8 cellular contexts compared by ENCODE assay signal in genomic region chr1:53014791-53015507, GRCh38. TPM values are rescaled to one million over a fixed set of nuclear protein-coding genes. Genes with fewer than 3 reads are reported as not detected.
A peak's percentile ranks its signal among the peaks of the same experiment; 100 is the strongest.
DNase-seq lines count a peak whose midpoint lies in the region; ATAC-seq and TF ChIP-seq lines count a peak whose summit lies in the region.

No MANE protein-coding gene starts in this region.

- peak; percentile 23; the same call in 1 of the 2 replicates for TF ChIP-seq EP300 in Ishikawa (IDR thresholded peaks at IDR 0.05; ENCODE audit: borderline replicate concordance)

- TF ChIP-seq RAD21 in Ishikawa (IDR thresholded peaks at IDR 0.05; ENCODE audit: low read depth): peak; percentile 15; the same call in 1 of the 2 replicates

- H3K9me3 ChIP-seq in muscle layer of colon (ENCODE audit: low read length): no peaks in the 10 kb centered on the region

- H3K27me3 ChIP-seq in muscle layer of colon (ENCODE audit: control insufficient read depth in 1 of 2, insufficient read depth in 2 of 2, low read length in 2 of 2): no peaks in the 10 kb centered on the region

- ATAC-seq in GM21515 (IDR thresholded peaks at IDR 0.05; ENCODE audit: unreplicated experiment) (peak; percentile 92), esophagus mucosa (peak; percentile 98)

- H3K27ac ChIP-seq in muscle layer of colon (ENCODE audit: low read depth, low read length): peak overlapping the region; percentile 69

- peak; percentile 88 for DNase-seq in COR-L47 (lab: John Stamatoyannopoulos, UW)
- peak; percentile 91 for DNase-seq in OCI-M1 (lab: John Stamatoyannopoulos, UW)
- peak; percentile 54 for DNase-seq in activated T-cell treated with anti-CD3 and anti-CD28 coated beads for 4 hours
- peak; percentile 75 for DNase-seq in stimulated activated CD8-positive, alpha-beta memory T cell treated with anti-CD3 and anti-CD28 coated beads, Interleukin-4, amount 100 ng/mL, for 48 hours

- no peaks in the 10 kb centered on the region for H3K36me3 ChIP-seq in muscle layer of colon (ENCODE audit: insufficient read depth, low read length)

- peak overlapping the region; percentile 36 to 73 for H3K4me3 ChIP-seq in muscle layer of colon (ENCODE audit: low read depth in 1 of 2, low read length in 2 of 2)

- H3K9ac ChIP-seq in muscle layer of colon (ENCODE audit: low read length): peak overlapping the region; percentile 32

- peaks cover 14% of the 10 kb centered on the region for H3K4me1 ChIP-seq in muscle layer of colon (ENCODE audit: insufficient read depth, low read length)

TF ChIP-seq in Ishikawa, 13 proteins besides CTCF, POLR2A, EP300 and RAD21:
- TF ChIP-seq EGR1 (IDR thresholded peaks at IDR 0.05): peak; percentile 23; the same call in 1 of the 2 replicates
- peak; percentile 73 for TF ChIP-seq TAF1 (IDR thresholded peaks at IDR 0.05; ENCODE audit: low read depth)
- no peak; the same call in 1 of the 2 replicates for TF ChIP-seq NFIC (IDR thresholded peaks at IDR 0.05)
- peak; percentile 79 for TF ChIP-seq MAX (IDR thresholded peaks at IDR 0.05)
- TF ChIP-seq TCF12 (IDR thresholded peaks at IDR 0.05; ENCODE audit: low read depth): 0 out of 2 replicates have a peak, but pooled peaks have one; percentile 42
- peak; percentile 58 for TF ChIP-seq USF1 (IDR thresholded peaks at IDR 0.05)
- no peak; the same call in 1 of the 2 replicates for TF ChIP-seq FOXM1 (IDR thresholded peaks at IDR 0.05; ENCODE audit: borderline replicate concordance, low read depth)
- peak; percentile 31; the same call in 1 of the 2 replicates for TF ChIP-seq TEAD4 (IDR thresholded peaks at IDR 0.05)
- TF ChIP-seq YY1 (IDR thresholded peaks at IDR 0.05; ENCODE audit: low read depth): peak; percentile 77
- no peak for TF ChIP-seq CREB1 (IDR thresholded peaks at IDR 0.05; ENCODE audit: low read depth)

RNA-seq across cellular contexts. Expression of gene PODN, which starts 47.1 kb away (rescaled TPM):
- 2.6 TPM for total RNA-seq in esophagus mucosa

Comparison
In these comparisons a context has a peak if more than half of its experiments do, and no peak if none do; other contexts are left out.
1. Peak in every context shown above with its lines: DNase-seq, ATAC-seq, H3K4me3 ChIP-seq and H3K27ac ChIP-seq.